ENCODE assay signal across 1 cellular context in the genomic region with DNA sequence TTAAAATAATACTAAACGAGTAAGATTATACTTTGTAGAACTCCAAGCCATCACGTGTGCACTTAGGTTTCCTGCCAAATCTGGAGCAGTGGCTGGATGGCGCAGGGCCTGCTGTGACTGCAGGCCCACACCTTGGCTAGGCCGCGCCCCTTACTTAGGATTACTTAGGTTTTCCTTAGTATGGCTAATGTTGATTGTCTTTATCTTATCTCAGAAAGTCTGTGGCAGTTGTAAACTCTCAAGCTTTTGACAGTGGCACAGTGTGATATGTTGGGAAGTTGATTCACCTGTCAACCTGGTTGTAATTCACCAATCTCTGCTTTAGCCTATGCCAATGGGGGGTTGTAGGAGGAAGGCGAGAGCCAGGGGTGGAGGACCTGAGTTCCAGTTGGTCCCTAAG.
TF ChIP-seq lines count a peak whose summit lies in the region.

No MANE protein-coding gene starts in this region.

TF ChIP-seq in IMR-90, 13 proteins besides CTCF, POLR2A, EP300 and RAD21:
- TF ChIP-seq, protein P1, sequence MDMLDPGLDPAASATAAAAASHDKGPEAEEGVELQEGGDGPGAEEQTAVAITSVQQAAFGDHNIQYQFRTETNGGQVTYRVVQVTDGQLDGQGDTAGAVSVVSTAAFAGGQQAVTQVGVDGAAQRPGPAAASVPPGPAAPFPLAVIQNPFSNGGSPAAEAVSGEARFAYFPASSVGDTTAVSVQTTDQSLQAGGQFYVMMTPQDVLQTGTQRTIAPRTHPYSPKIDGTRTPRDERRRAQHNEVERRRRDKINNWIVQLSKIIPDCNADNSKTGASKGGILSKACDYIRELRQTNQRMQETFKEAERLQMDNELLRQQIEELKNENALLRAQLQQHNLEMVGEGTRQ (IDR thresholded peaks at IDR 0.05; ENCODE audit: low read depth, low read length), result no peak
- TF ChIP-seq RCOR1 (IDR thresholded peaks at IDR 0.05; ENCODE audit: insufficient replicate concordance, low read length), result no peak
- no peak for TF ChIP-seq MXI1 (IDR thresholded peaks at IDR 0.05; ENCODE audit: borderline replicate concordance, low read depth, low read length)
- TF ChIP-seq MAZ (IDR thresholded peaks at IDR 0.05; ENCODE audit: borderline replicate concordance, low read depth, low read length), result no peak
- no peak for TF ChIP-seq MAFK (IDR thresholded peaks at IDR 0.05; ENCODE audit: low read depth, low read length)
- no peak for TF ChIP-seq FOS (IDR thresholded peaks at IDR 0.05; ENCODE audit: low read depth, low read length)
- TF ChIP-seq, protein P2, sequence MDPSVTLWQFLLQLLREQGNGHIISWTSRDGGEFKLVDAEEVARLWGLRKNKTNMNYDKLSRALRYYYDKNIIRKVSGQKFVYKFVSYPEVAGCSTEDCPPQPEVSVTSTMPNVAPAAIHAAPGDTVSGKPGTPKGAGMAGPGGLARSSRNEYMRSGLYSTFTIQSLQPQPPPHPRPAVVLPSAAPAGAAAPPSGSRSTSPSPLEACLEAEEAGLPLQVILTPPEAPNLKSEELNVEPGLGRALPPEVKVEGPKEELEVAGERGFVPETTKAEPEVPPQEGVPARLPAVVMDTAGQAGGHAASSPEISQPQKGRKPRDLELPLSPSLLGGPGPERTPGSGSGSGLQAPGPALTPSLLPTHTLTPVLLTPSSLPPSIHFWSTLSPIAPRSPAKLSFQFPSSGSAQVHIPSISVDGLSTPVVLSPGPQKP (IDR thresholded peaks at IDR 0.05; ENCODE audit: borderline replicate concordance, low read depth, low read length), result no peak
- no peak for TF ChIP-seq BHLHE40 (IDR thresholded peaks at IDR 0.05; ENCODE audit: low read depth, low read length)
- TF ChIP-seq RFX5 (IDR thresholded peaks at IDR 0.05; ENCODE audit: low read depth, low read length), result no peak
- no peak for TF ChIP-seq SMC3 (IDR thresholded peaks at IDR 0.05; ENCODE audit: low read depth, low read length)
- TF ChIP-seq CEBPB (IDR thresholded peaks at IDR 0.05; ENCODE audit: low read depth, low read length), result no peak
- no peak for TF ChIP-seq CHD1 (IDR thresholded peaks at IDR 0.05; ENCODE audit: low read depth, low read length)
- no peak for TF ChIP-seq NFE2L2 (IDR thresholded peaks at IDR 0.05; ENCODE audit: low read depth, low read length)
